ENCODE assay signal across 8 cellular contexts in genomic region chr4:185344743-185345538, GRCh38. TPM values are rescaled to one million over a fixed set of nuclear protein-coding genes. Genes with fewer than 3 reads are reported as not detected.
DNase-seq lines count a peak whose midpoint lies in the region; ATAC-seq and FAIRE-seq lines count a peak whose summit lies in the region.

No MANE protein-coding gene starts in this region.

- peak; percentile 63 for ATAC-seq in HG02885 (IDR thresholded peaks at IDR 0.05; ENCODE audit: poor library complexity, unreplicated experiment)
- peak; percentile 79 to 87 for ATAC-seq in stimulated activated naive B cell treated with anti-CD40 and anti-IgM and Interleukin-4, amounts not matched to agents 10 μg/mL and 1 μg/mL and 100 μg/mL, for 72 hours (replicated peaks)

- intact Hi-C loops in activated T-helper 1 cell treated with anti-CD3 and anti-CD28 coated beads, Interleukin-12 subunit alpha, Interleukin-12 subunit beta, Interleukin-2, Interleukin-4 antibody, amounts not matched to agents 30 ng/mL and 10 ng/mL and 1 ng/mL, durations not matched to agents 14 hours and 24 hours and 36 hours (cut with micrococcal nuclease), result loop anchor here (1.0 to 10.0 kb wide), 4 partner anchors 51 to 500 kb away; partner anchors contain the start of gene ANKRD37

- peak; percentile 97 for FAIRE-seq in GM19239 (lab: Jason Lieb, UNC)

- peak overlapping the region; percentile 38 for H3K4me3 Mint-ChIP-seq in activated T-helper 1 cell treated with anti-CD3 and anti-CD28 coated beads, Interleukin-12 subunit alpha, Interleukin-12 subunit beta, Interleukin-2, Interleukin-4 antibody, amounts not matched to agents 30 ng/mL and 10 ng/mL and 1 ng/mL, durations not matched to agents 14 hours and 24 hours and 36 hours
- peak overlapping the region; percentile 20 to 66 for H3K4me3 Mint-ChIP-seq in stimulated activated naive B cell treated with anti-CD40 and anti-IgM and Interleukin-4, amounts not matched to agents 10 μg/mL and 1 μg/mL and 100 μg/mL, for 72 hours

- H3K4me1 Mint-ChIP-seq in activated T-helper 1 cell treated with anti-CD3 and anti-CD28 coated beads, Interleukin-12 subunit alpha, Interleukin-12 subunit beta, Interleukin-2, Interleukin-4 antibody, amounts not matched to agents 30 ng/mL and 10 ng/mL and 1 ng/mL, durations not matched to agents 14 hours and 24 hours and 36 hours (ENCODE audit: low read depth), result peaks cover 58% of the 10 kb centered on the region
- peaks cover 25 to 32% of the 10 kb centered on the region in 2 donors for H3K4me1 Mint-ChIP-seq in stimulated activated naive B cell treated with anti-CD40 and anti-IgM and Interleukin-4, amounts not matched to agents 10 μg/mL and 1 μg/mL and 100 μg/mL, for 72 hours

- peak overlapping the region; percentile 89 for H3K27ac Mint-ChIP-seq in activated T-helper 1 cell treated with anti-CD3 and anti-CD28 coated beads, Interleukin-12 subunit alpha, Interleukin-12 subunit beta, Interleukin-2, Interleukin-4 antibody, amounts not matched to agents 30 ng/mL and 10 ng/mL and 1 ng/mL, durations not matched to agents 14 hours and 24 hours and 36 hours
- peak overlapping the region; percentile 20 for H3K27ac Mint-ChIP-seq in stimulated activated naive B cell treated with anti-CD40 and anti-IgM and Interleukin-4, amounts not matched to agents 10 μg/mL and 1 μg/mL and 100 μg/mL, for 72 hours

- H3K27me3 Mint-ChIP-seq in activated T-helper 1 cell treated with anti-CD3 and anti-CD28 coated beads, Interleukin-12 subunit alpha, Interleukin-12 subunit beta, Interleukin-2, Interleukin-4 antibody, amounts not matched to agents 30 ng/mL and 10 ng/mL and 1 ng/mL, durations not matched to agents 14 hours and 24 hours and 36 hours (ENCODE audit: insufficient read depth), result no peaks in the 10 kb centered on the region
- no peaks in the 10 kb centered on the region for H3K27me3 Mint-ChIP-seq in stimulated activated naive B cell treated with anti-CD40 and anti-IgM and Interleukin-4, amounts not matched to agents 10 μg/mL and 1 μg/mL and 100 μg/mL, for 72 hours

- peaks cover 49% of the 10 kb centered on the region for H3K36me3 Mint-ChIP-seq in activated T-helper 1 cell treated with anti-CD3 and anti-CD28 coated beads, Interleukin-12 subunit alpha, Interleukin-12 subunit beta, Interleukin-2, Interleukin-4 antibody, amounts not matched to agents 30 ng/mL and 10 ng/mL and 1 ng/mL, durations not matched to agents 14 hours and 24 hours and 36 hours (ENCODE audit: low read depth)
- H3K36me3 Mint-ChIP-seq in stimulated activated naive B cell treated with anti-CD40 and anti-IgM and Interleukin-4, amounts not matched to agents 10 μg/mL and 1 μg/mL and 100 μg/mL, for 72 hours, result peaks cover 46 to 53% of the 10 kb centered on the region in 2 donors

- no peaks in the 10 kb centered on the region for H3K9me3 Mint-ChIP-seq in activated T-helper 1 cell treated with anti-CD3 and anti-CD28 coated beads, Interleukin-12 subunit alpha, Interleukin-12 subunit beta, Interleukin-2, Interleukin-4 antibody, amounts not matched to agents 30 ng/mL and 10 ng/mL and 1 ng/mL, durations not matched to agents 14 hours and 24 hours and 36 hours
- H3K9me3 Mint-ChIP-seq in stimulated activated naive B cell treated with anti-CD40 and anti-IgM and Interleukin-4, amounts not matched to agents 10 μg/mL and 1 μg/mL and 100 μg/mL, for 72 hours, result no peaks in the 10 kb centered on the region

- DNase-seq in GM19239 (ENCODE audit: insufficient read length, low spot score) (peak; percentile 24), NCI-H526 (lab: John Stamatoyannopoulos, UW) (no peak), NCI-H1092 (lab: John Stamatoyannopoulos, UW) (no peak), glomerular visceral epithelial cell (ENCODE audit: extremely low spot score) (no peak)
- no peak for DNase-seq in activated T-helper 1 cell treated with anti-CD3 and anti-CD28 coated beads, Interleukin-12 subunit alpha, Interleukin-12 subunit beta, Interleukin-2, Interleukin-4 antibody, amounts not matched to agents 30 ng/mL and 10 ng/mL and 1 ng/mL, durations not matched to agents 14 hours and 24 hours and 36 hours (ENCODE audit: low spot score)
- DNase-seq in stimulated activated naive B cell treated with anti-CD40 and anti-IgM and Interleukin-4, amounts not matched to agents 10 μg/mL and 1 μg/mL and 100 μg/mL, for 72 hours, result peak; percentile 6
- DNase-seq in stimulated activated CD4-positive, alpha-beta T cell treated with anti-CD3 and anti-CD28 coated beads, Interleukin-12 subunit alpha, Interleukin-12 subunit beta, amount 100 ng/mL, for 4 hours, result no peak

RNA-seq across cellular contexts. Expression of gene LRP2BP, which starts 50.8 kb away (rescaled TPM):
- total RNA-seq in activated T-helper 1 cell treated with anti-CD3 and anti-CD28 coated beads, Interleukin-12 subunit alpha, Interleukin-12 subunit beta, Interleukin-2, Interleukin-4 antibody, amounts not matched to agents 30 ng/mL and 10 ng/mL and 1 ng/mL, durations not matched to agents 14 hours and 24 hours and 36 hours, result 0.42 and 0.47 TPM in 2 replicates

RNA-seq across cellular contexts. Expression of gene ANKRD37, which starts 51.7 kb away (rescaled TPM):
- total RNA-seq in activated T-helper 1 cell treated with anti-CD3 and anti-CD28 coated beads, Interleukin-12 subunit alpha, Interleukin-12 subunit beta, Interleukin-2, Interleukin-4 antibody, amounts not matched to agents 30 ng/mL and 10 ng/mL and 1 ng/mL, durations not matched to agents 14 hours and 24 hours and 36 hours, result 12.4 and 15.8 TPM in 2 replicates

Comparison
In these comparisons a context has a peak if more than half of its experiments do, and no peak if none do; other contexts are left out.
1. DNase-seq: peak in GM19239 (single experiment) and stimulated activated naive B cell treated with anti-CD40 and anti-IgM and Interleukin-4, amounts not matched to agents 10 μg/mL and 1 μg/mL and 100 μg/mL, for 72 hours (single experiment); none in activated T-helper 1 cell treated with anti-CD3 and anti-CD28 coated beads, Interleukin-12 subunit alpha, Interleukin-12 subunit beta, Interleukin-2, Interleukin-4 antibody, amounts not matched to agents 30 ng/mL and 10 ng/mL and 1 ng/mL, durations not matched to agents 14 hours and 24 hours and 36 hours (single experiment), NCI-H526 (0 of 2), NCI-H1092 (single experiment), glomerular visceral epithelial cell (single experiment) and stimulated activated CD4-positive, alpha-beta T cell treated with anti-CD3 and anti-CD28 coated beads, Interleukin-12 subunit alpha, Interleukin-12 subunit beta, amount 100 ng/mL, for 4 hours (single experiment).